ENCODE assay signal across 32 cellular contexts in the genomic region with DNA sequence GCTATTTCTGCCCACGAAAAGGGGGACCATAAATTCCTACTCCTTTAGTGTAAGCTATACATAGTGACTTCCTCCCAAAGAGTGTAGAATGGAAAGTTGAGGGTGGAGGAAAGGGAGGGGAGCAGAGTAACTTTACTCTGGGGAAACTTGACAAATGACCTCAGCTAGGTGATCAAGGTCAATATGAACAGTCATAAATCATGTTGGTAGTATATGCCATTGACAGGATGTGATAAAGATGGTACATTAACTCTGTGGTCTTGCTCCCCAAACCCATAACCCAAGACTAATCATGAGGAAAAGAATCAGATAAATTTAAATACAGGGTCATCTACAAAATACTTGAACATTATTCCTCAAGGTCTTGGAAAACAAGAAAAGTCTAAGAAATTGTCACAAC.
"Had no signal": no experiment of that assay in that cellular context is flagged by ENCODE, and none has a peak within 500 bp of the region (broad histone marks: within the 10 kb centered on the region; RNA-seq: fewer than 3 reads in every experiment).

No MANE protein-coding gene starts in this region.

- H3K27me3 ChIP-seq: brain microvascular endothelial cell had no signal

- H2AFZ ChIP-seq: PC-9 had no signal

- ATAC-seq: activated CD4-positive, alpha-beta T cell treated with anti-CD3 and anti-CD28 coated beads for 36 hours; activated CD4-positive, CD25-positive, alpha-beta regulatory T cell treated with anti-CD3 and anti-CD28 coated beads, Interleukin-2, amount 50 U/mL, for 24 hours; WTC11 had no signal

- FAIRE-seq: colon, RCC 7860 had no signal

- H3K4me3 ChIP-seq: PC-9 had no signal

- H3K4me2 ChIP-seq: KMS-11, PC-9 had no signal

- H3K27ac ChIP-seq: brain microvascular endothelial cell, KMS-11, PC-9 had no signal

- H3K9ac ChIP-seq: KMS-11 had no signal

- DNase-seq: activated CD4-positive, alpha-beta memory T cell treated with anti-CD3 and anti-CD28 coated beads for 36 hours; activated CD4-positive, alpha-beta T cell treated with anti-CD3 and anti-CD28 coated beads for 36 hours; activated CD4-positive, alpha-beta T cell treated with anti-CD3 and anti-CD28 coated beads, Interleukin-2, amount 10 ng/mL, durations not matched to agents 7 days and 5 days; activated CD8-positive, alpha-beta memory T cell treated with anti-CD3 and anti-CD28 coated beads, Interleukin-2, amount 50 U/mL, for 4 hours; activated effector memory CD4-positive, alpha-beta T cell treated with anti-CD3 and anti-CD28 coated beads, Interleukin-2, amount 50 U/mL, for 16 hours; activated naive CD4-positive, alpha-beta T cell; activated naive CD4-positive, alpha-beta T cell treated with anti-CD3 and anti-CD28 coated beads, Interleukin-2, amount 50 U/mL, for 16 hours; activated naive CD8-positive, alpha-beta T cell treated with anti-CD3 and anti-CD28 coated beads for 36 hours; activated T-cell treated with anti-CD3 and anti-CD28 coated beads for 4 hours; activated T-cell treated with anti-CD3 and anti-CD28 coated beads, Interleukin-2, amount 50 U/mL, for 48 hours; amniotic stem cell; aorta; brain microvascular endothelial cell; central memory CD4-positive, alpha-beta T cell; MV-4-11; NCI-H1092; NCI-H1436 treated with DMSO at 0.1 percent for 48 hours; NCI-H1694 treated with DMSO at 0.1 percent for 48 hours; NCI-H2029 treated with DMSO at 0.1 percent for 48 hours; NCI-H2107; NCI-H2171; NCI-H510A; NCI-H526; NCI-H748 treated with DMSO at 0.1 percent for 48 hours; NK-92 treated with Interleukin-12 subunit alpha and Interleukin-12 subunit beta, amount 100 ng/mL, for 24 hours; PC-9; Right ventricle myocardium superior had no signal
